Comparison of ENCODE assay signal across 23 cellular contexts in the genomic region with DNA sequence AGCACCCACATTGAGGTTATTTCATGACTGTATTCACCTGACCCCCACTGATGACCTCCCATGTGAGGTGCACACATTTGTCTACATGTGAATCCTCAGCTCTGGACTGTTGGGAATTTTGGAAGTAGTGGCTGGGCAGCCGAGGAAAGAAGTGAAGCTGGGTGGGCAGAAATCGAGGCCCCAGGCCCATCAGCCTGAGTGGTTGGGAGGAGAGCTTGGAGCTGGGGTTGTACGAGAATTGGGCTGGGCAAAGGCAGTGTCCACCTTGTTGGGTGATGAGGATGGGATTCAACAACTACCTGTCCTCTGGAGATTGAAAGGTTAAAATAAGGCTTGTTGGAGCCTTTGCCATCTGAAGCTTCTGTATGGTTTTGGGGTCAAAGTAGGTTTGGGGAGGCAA. TPM values are rescaled to one million over a fixed set of nuclear protein-coding genes. Genes with fewer than 3 reads are reported as not detected.
DNase-seq lines count a peak whose midpoint lies in the region; ATAC-seq, FAIRE-seq and TF ChIP-seq lines count a peak whose summit lies in the region.
"Had no signal": no experiment of that assay in that cellular context is flagged by ENCODE, and none has a peak within 500 bp of the region (broad histone marks: within the 10 kb centered on the region; RNA-seq: fewer than 3 reads in every experiment).

No MANE protein-coding gene starts in this region.

- no peak overlapping the region for H4K8ac ChIP-seq in H1 (ENCODE audit: extremely low read depth, insufficient read depth, low read length)

- POLR2A ChIA-PET in WTC11 (lab: Charles Lee) = interaction anchor here (0.6 kb wide), 1 partner anchor 52 kb away, joined by 4 read pairs; no protein-coding TSS in a partner anchor
- POLR2A ChIA-PET in H1 (lab: Charles Lee; ENCODE audit: partially characterized antibody) = no interaction called here

- peaks cover 11 to 82% of the 10 kb centered on the region in 2 experiments; a peak in 3 of 4 replicates for H3K79me2 ChIP-seq in H1 (ENCODE audit: control insufficient read depth in 1 of 2, insufficient read depth in 2 of 2, low read length in 2 of 2)

- no peak overlapping the region for H3K4me3 Mint-ChIP-seq in WTC11
- H3K4me3 Mint-ChIP-seq: B cell; CD4-positive, alpha-beta T cell; CD8-positive, alpha-beta T cell had no signal

- H3K9me3 ChIP-seq in H1 (ENCODE audit: insufficient read depth in 2 of 2, low read depth in 1 of 2, low read length in 1 of 2) (no peaks in the 10 kb centered on the region; a peak in 1 of 4 replicates), upper lobe of right lung (no peaks in the 10 kb centered on the region)
- H3K9me3 ChIP-seq: Caco-2 had no signal

- peaks cover 16% of the 10 kb centered on the region for H3K9me3 Mint-ChIP-seq in WTC11
- H3K9me3 Mint-ChIP-seq: CD4-positive, alpha-beta T cell had no signal

- no peak for ATAC-seq in WTC11
- ATAC-seq in upper lobe of right lung = no peak
- no peak for ATAC-seq in HG02678 (IDR thresholded peaks at IDR 0.05; ENCODE audit: unreplicated experiment)
- ATAC-seq: CD8-positive, alpha-beta T cell had no signal

- H3K9ac ChIP-seq in H1 (replicated peaks in 1 of 4; ENCODE audit: extremely low read depth in 1 of 4, low read depth in 3 of 4, low read length in 3 of 4) = no peak overlapping the region
- H3K9ac ChIP-seq: BLaER1 treated with 17β-estradiol and CSF1 and Interleukin-3, amounts not matched to agents 10 nM and 100 nM had no signal

- H3K36me3 Mint-ChIP-seq in WTC11 = peaks cover 15% of the 10 kb centered on the region
- H3K36me3 Mint-ChIP-seq: CD8-positive, alpha-beta T cell had no signal

- H2BK12ac ChIP-seq in H1 (ENCODE audit: low read depth, low read length) = no peak overlapping the region

- no peak overlapping the region for H3K4ac ChIP-seq in H1 (replicated peaks; ENCODE audit: insufficient read length, low read depth, low read length)

- H3K4me2 ChIP-seq in H1 (ENCODE audit: insufficient read depth in 1 of 2, low read depth in 2 of 2, low read length in 2 of 2) = no peak overlapping the region
- H3K4me2 ChIP-seq: BLaER1 treated with 17β-estradiol and CSF1 and Interleukin-3, amounts not matched to agents 10 nM and 100 nM had no signal

- no peak for FAIRE-seq in H1 (lab: Jason Lieb, UNC)
- FAIRE-seq: A204.1, D721Med, G401.6, GM12891, GM19239 had no signal

- H2AK5ac ChIP-seq in H1 (ENCODE audit: low read depth, low read length) = peak overlapping the region; percentile 57; the same call in 1 of the 2 replicates

- no peak overlapping the region for H4K91ac ChIP-seq in H1 (replicated peaks; ENCODE audit: insufficient read length, low read length)

- TF ChIP-seq RAD21 in H1 (IDR thresholded peaks at IDR 0.05 in 1 of 2, conservative IDR thresholded peaks at IDR 0.05 in 1 of 2; ENCODE audit: low read depth in 2 of 2, low read length in 2 of 2) = no peak

- no peak overlapping the region for H3K23ac ChIP-seq in H1 (ENCODE audit: insufficient read length)

- H3K18ac ChIP-seq in H1 (ENCODE audit: extremely low read depth, low read length) = no peak overlapping the region

- H3K27me3 ChIP-seq in H1 (replicated peaks in 1 of 4; ENCODE audit: control insufficient read depth in 3 of 4, extremely low read depth in 1 of 4, insufficient read depth in 3 of 4, low read length in 3 of 4) = no peaks in the 10 kb centered on the region
- no peaks in the 10 kb centered on the region for H3K27me3 ChIP-seq in upper lobe of right lung

- H3K4me3 ChIP-seq in H1 (ENCODE audit: extremely low read depth in 1 of 4, insufficient read depth in 2 of 4, low read depth in 3 of 4, low read length in 4 of 4) = no peak overlapping the region
- H3K4me3 ChIP-seq in upper lobe of right lung = no peak overlapping the region
- H3K4me3 ChIP-seq: BLaER1 treated with 17β-estradiol and CSF1 and Interleukin-3, amounts not matched to agents 10 nM and 100 nM had no signal

- DNase-seq in WTC11 (ENCODE audit: low spot score) (no peak), H1 (ENCODE audit: low read depth in 1 of 2, low spot score in 2 of 2) (no peak), posterior vena cava (ENCODE audit: low spot score) (peak; percentile 13), upper lobe of right lung (peak; percentile 36), ecto neural progenitor cell (ENCODE audit: low spot score) (no peak), NCI-H128 (lab: John Stamatoyannopoulos, UW; ENCODE audit: unreplicated experiment) (no peak)
- DNase-seq: 8988T; AML-193; Caco-2; Calu3; CD4-positive, alpha-beta T cell; CD8-positive, alpha-beta T cell; DMS79 treated with DMSO at 0.1 percent for 48 hours; GF-D8 had no signal

- no peak overlapping the region for H4K5ac ChIP-seq in H1 (ENCODE audit: insufficient read length, low read depth, low read length)

- H2AFZ ChIP-seq in H1 (ENCODE audit: low read length) = no peak overlapping the region

- H2BK20ac ChIP-seq in H1 (ENCODE audit: low read length) = no peak overlapping the region

- H3K27me3 Mint-ChIP-seq in WTC11 (ENCODE audit: low read depth) = no peaks in the 10 kb centered on the region

- no peak overlapping the region for H3K14ac ChIP-seq in H1 (ENCODE audit: insufficient read length)

- peaks cover 2 to 7% of the 10 kb centered on the region in 2 experiments for H4K20me1 ChIP-seq in H1 (replicated peaks in 1 of 2; ENCODE audit: control insufficient read depth in 1 of 2, insufficient read depth in 2 of 2, low read length in 2 of 2)

- peaks cover 3 to 14% (median 9%) of the 10 kb centered on the region in 4 experiments for H3K4me1 ChIP-seq in H1 (replicated peaks in 1 of 4; ENCODE audit: control insufficient read depth in 3 of 4, insufficient read depth in 4 of 4, low read length in 3 of 4)
- peaks cover 9% of the 10 kb centered on the region for H3K4me1 ChIP-seq in upper lobe of right lung
- H3K4me1 ChIP-seq: Caco-2 had no signal

- H2BK5ac ChIP-seq in H1 (ENCODE audit: low read depth, low read length) = no peak overlapping the region

- H3K23me2 ChIP-seq in H1 (ENCODE audit: low read depth, low read length) = no peaks in the 10 kb centered on the region

- H2BK120ac ChIP-seq in H1 (replicated peaks; ENCODE audit: low read depth, low read length) = no peak overlapping the region

- CTCF ChIA-PET in WTC11 (lab: Charles Lee) = interaction anchor here (0.9 kb wide), 1 partner anchor 15 kb away, joined by 3 read pairs; no protein-coding TSS in a partner anchor
- CTCF ChIA-PET in H1 (lab: Charles Lee; ENCODE audit: partially characterized antibody) = interaction anchor here (0.6 to 1.8 kb wide), 4 partner anchors 10 to 860 kb away, joined by 3 to 5 read pairs (median 4); no protein-coding TSS in a partner anchor

- intact Hi-C loops in posterior vena cava (cut with DNase I) = loop anchor here in 1 of 2 donors (5.0 kb wide), 1 partner anchor 1447 kb away; no protein-coding TSS in a partner anchor
- intact Hi-C loops in upper lobe of right lung (cut with DNase I) = no loop called here

- H3K36me3 ChIP-seq in H1 (ENCODE audit: control insufficient read depth in 2 of 4, insufficient read depth in 4 of 4, low read length in 3 of 4) = no peaks in the 10 kb centered on the region
- no peaks in the 10 kb centered on the region for H3K36me3 ChIP-seq in upper lobe of right lung
- H3K36me3 ChIP-seq: BLaER1 treated with 17β-estradiol and CSF1 and Interleukin-3, amounts not matched to agents 10 nM and 100 nM had no signal

- peaks cover 17% of the 10 kb centered on the region for H3K79me1 ChIP-seq in H1 (ENCODE audit: low read depth, low read length)

- H2BK15ac ChIP-seq in H1 (ENCODE audit: low read length) = no peak overlapping the region

- TF ChIP-seq POLR2A in H1 (IDR thresholded peaks at IDR 0.05; ENCODE audit: control extremely low read depth in 1 of 2, low read depth in 2 of 2, low read length in 2 of 2) = no peak

- H3K27ac Mint-ChIP-seq in WTC11 = 0 out of 2 replicates have a peak overlapping the region, but pooled peaks have one; percentile 7
- H3K27ac Mint-ChIP-seq: B cell; CD4-positive, alpha-beta T cell; CD8-positive, alpha-beta T cell had no signal

- no peak for TF ChIP-seq CTCF in WTC11 (IDR thresholded peaks at IDR 0.05)
- no peak for TF ChIP-seq CTCF in H1 (IDR thresholded peaks at IDR 0.05; ENCODE audit: control extremely low read depth in 1 of 3, insufficient read depth in 1 of 3, low read depth in 1 of 3, low read length in 3 of 3)
- no peak for TF ChIP-seq CTCF in upper lobe of right lung (IDR thresholded peaks at IDR 0.05)

- H3K27ac ChIP-seq in H1 (ENCODE audit: low read depth, low read length) = no peak overlapping the region
- no peak overlapping the region for H3K27ac ChIP-seq in upper lobe of right lung
- H3K27ac ChIP-seq: BLaER1 treated with 17β-estradiol and CSF1 and Interleukin-3, amounts not matched to agents 10 nM and 100 nM; C4-2B had no signal

- H3K56ac ChIP-seq in H1 (replicated peaks; ENCODE audit: insufficient read length, low read depth, low read length) = no peak overlapping the region

- no peak for TF ChIP-seq EP300 in H1 (IDR thresholded peaks at IDR 0.05; ENCODE audit: borderline replicate concordance in 1 of 2, low read depth in 2 of 2, low read length in 2 of 2)

- peaks cover 52% of the 10 kb centered on the region for H3K4me1 Mint-ChIP-seq in WTC11
- H3K4me1 Mint-ChIP-seq: B cell had no signal

- WGBS in H1 (ENCODE audit: extremely low coverage in 1 of 2, insufficient coverage in 1 of 2, insufficient read length in 1 of 2, insufficient replicate concordance in 2 of 2, low coverage in 1 of 2, low lambda C conversion rate in 2 of 2, missing lambda C conversion rate in 1 of 2), 2 experiments = 82% methylated on average over 3 of the region's 3 CpGs; no CpG with 5 or more reads in 1 of the 2 experiments

TF ChIP-seq in H1, 55 proteins besides CTCF, POLR2A, EP300 and RAD21 (continues in another document):
- TF ChIP-seq KDM1A (IDR thresholded peaks at IDR 0.05; ENCODE audit: borderline replicate concordance, low read length) (no peak), CHD2 (IDR thresholded peaks at IDR 0.05; ENCODE audit: low read length) (no peak), SP2 (IDR thresholded peaks at IDR 0.05; ENCODE audit: low read length) (no peak), CEBPB (IDR thresholded peaks at IDR 0.05; ENCODE audit: low read depth, low read length) (no peak), EGR1 (IDR thresholded peaks at IDR 0.05; ENCODE audit: borderline replicate concordance, low read depth, low read length) (no peak), ZNF274 (IDR thresholded peaks at IDR 0.05; ENCODE audit: borderline replicate concordance, extremely low read depth, low read length) (no peak), BACH1 (IDR thresholded peaks at IDR 0.05; ENCODE audit: low read length) (no peak)

RNA-seq across cellular contexts. Expression of a gene that starts 35.8 kb away (rescaled TPM):
- total RNA-seq in WTC11 (2021) = 46.2 to 49.3 TPM (median 49.1 TPM) in 3 replicates
- total RNA-seq in H1 (2021; fragmentation: NEBNext Ultra II Directional; extraction: Animal tissue kit (Norgen Biotek cat#: 25700)) = 39.4 and 40.5 TPM in 2 replicates
- 18.1 and 19.4 TPM in 2 replicates for polyA plus RNA-seq in H1 (2011; rRNA removed)
- 16.7 TPM for polyA plus RNA-seq in H1 (2011; cell fraction: cytosol; rRNA removed)
- polyA plus RNA-seq in H1 (2011; cell fraction: nucleus; rRNA removed) = 35.0 TPM
- polyA plus RNA-seq in H1 (2012, experiment 1 of 2) = 14.0 to 20.9 TPM (median 18.1 TPM) in 4 replicates
- 7.8 TPM for polyA plus RNA-seq in H1 (2012, experiment 2 of 2)
- 15.0 TPM for polyA plus RNA-seq in H1 (2013, experiment 1 of 2)
- polyA plus RNA-seq in H1 (2013, experiment 2 of 2) = 14.7 TPM
- 84.6 and 95.9 TPM in 2 replicates for polyA minus RNA-seq in H1 (2011; rRNA and poly(A)+ RNA removed)
- polyA minus RNA-seq in H1 (2011; cell fraction: cytosol; rRNA and poly(A)+ RNA removed) = 24.8 TPM
- polyA minus RNA-seq in H1 (2011; cell fraction: nucleus; rRNA and poly(A)+ RNA removed) = 90.8 TPM
- total RNA-seq in posterior vena cava = 10 to 100 TPM; 28.9 to 33.3 TPM
- total RNA-seq in upper lobe of right lung = 33.4 TPM
- total RNA-seq: B cell had no signal

Comparison
In these comparisons a context has a peak if more than half of its experiments do, and no peak if none do; other contexts are left out.
1. DNase-seq: peak in posterior vena cava (single experiment) and upper lobe of right lung (single experiment); none in WTC11 (single experiment), H1 (0 of 2), ecto neural progenitor cell (single experiment) and NCI-H128 (single experiment).